ENCODE assay signal across 33 cellular contexts in genomic region chr6:56435326-56435725, GRCh38.
"Had no signal": no experiment of that assay in that cellular context is flagged by ENCODE, and none has a peak within 500 bp of the region (broad histone marks: within the 10 kb centered on the region; RNA-seq: fewer than 3 reads in every experiment).

No MANE protein-coding gene starts in this region.

- H3K27ac Mint-ChIP-seq: activated B cell treated with CpG ODN at 0.5 μM for 24 hours; activated CD4-positive, alpha-beta T cell treated with anti-CD3 and anti-CD28 coated beads, Interleukin-2, amount 10 ng/mL, durations not matched to agents 24 days and 14 days; activated CD8-positive, alpha-beta memory T cell treated with anti-CD3 and anti-CD28 coated beads, Interleukin-2, amount 10 ng/mL, durations not matched to agents 7 days and 5 days; activated naive CD4-positive, alpha-beta T cell treated with anti-CD3 and anti-CD28 coated beads, Interleukin-2, amount 50 U/mL, for 24 hours; activated T-cell treated with anti-CD3 and anti-CD28 coated beads, Interleukin-2, amount 50 U/mL, for 24 hours; activated T-helper 1 cell treated with anti-CD3 and anti-CD28 coated beads, Interleukin-12 subunit alpha, Interleukin-12 subunit beta, Interleukin-2, Interleukin-4 antibody, amounts not matched to agents 30 ng/mL and 10 ng/mL and 1 ng/mL, durations not matched to agents 14 hours and 24 hours and 36 hours; IgD-negative memory B cell; T-helper 17 cell had no signal

- H3K27me3 Mint-ChIP-seq: activated B cell treated with CpG ODN at 0.5 μM for 24 hours; activated CD4-positive, alpha-beta T cell treated with anti-CD3 and anti-CD28 coated beads, Interleukin-2, amount 10 ng/mL, durations not matched to agents 24 days and 14 days; activated CD8-positive, alpha-beta memory T cell treated with anti-CD3 and anti-CD28 coated beads, Interleukin-2, amount 10 ng/mL, durations not matched to agents 7 days and 5 days; activated naive CD4-positive, alpha-beta T cell treated with anti-CD3 and anti-CD28 coated beads, Interleukin-2, amount 50 U/mL, for 24 hours; activated T-cell treated with anti-CD3 and anti-CD28 coated beads, Interleukin-2, amount 50 U/mL, for 24 hours; IgD-negative memory B cell; T-helper 17 cell had no signal

- H3K36me3 ChIP-seq: brain microvascular endothelial cell, cardiac muscle cell, MG63, SJSA1 had no signal

- H3K9me3 ChIP-seq: SJSA1 had no signal

- H3K27me3 ChIP-seq: brain microvascular endothelial cell, MG63, SJSA1 had no signal

- H3K4me1 ChIP-seq: SJSA1 had no signal

- H3K9me3 Mint-ChIP-seq: activated naive CD4-positive, alpha-beta T cell treated with anti-CD3 and anti-CD28 coated beads, Interleukin-2, amount 50 U/mL, for 24 hours; activated T-helper 1 cell treated with anti-CD3 and anti-CD28 coated beads, Interleukin-12 subunit alpha, Interleukin-12 subunit beta, Interleukin-2, Interleukin-4 antibody, amounts not matched to agents 30 ng/mL and 10 ng/mL and 1 ng/mL, durations not matched to agents 14 hours and 24 hours and 36 hours had no signal

- H3K4me1 Mint-ChIP-seq: activated B cell treated with CpG ODN at 0.5 μM for 24 hours; activated CD4-positive, alpha-beta T cell treated with anti-CD3 and anti-CD28 coated beads, Interleukin-2, amount 10 ng/mL, durations not matched to agents 24 days and 14 days; activated CD8-positive, alpha-beta memory T cell treated with anti-CD3 and anti-CD28 coated beads, Interleukin-2, amount 10 ng/mL, durations not matched to agents 7 days and 5 days; activated naive CD4-positive, alpha-beta T cell treated with anti-CD3 and anti-CD28 coated beads, Interleukin-2, amount 50 U/mL, for 24 hours; IgD-negative memory B cell; T-helper 17 cell had no signal

- H3K27ac ChIP-seq: brain microvascular endothelial cell, cardiac muscle cell, RWPE1, SJSA1 had no signal

- ATAC-seq: activated CD8-positive, alpha-beta memory T cell treated with anti-CD3 and anti-CD28 coated beads, Interleukin-2, amount 10 ng/mL, durations not matched to agents 7 days and 5 days; Panc1; T-helper 17 cell had no signal

- H3K4me3 ChIP-seq: cardiac muscle cell, MG63, SJSA1 had no signal

- H3K36me3 Mint-ChIP-seq: activated CD8-positive, alpha-beta memory T cell treated with anti-CD3 and anti-CD28 coated beads, Interleukin-2, amount 10 ng/mL, durations not matched to agents 7 days and 5 days; activated naive CD4-positive, alpha-beta T cell treated with anti-CD3 and anti-CD28 coated beads, Interleukin-2, amount 50 U/mL, for 24 hours; IgD-negative memory B cell had no signal

- H3K4me3 Mint-ChIP-seq: activated B cell treated with CpG ODN at 0.5 μM for 24 hours; activated CD4-positive, alpha-beta T cell treated with anti-CD3 and anti-CD28 coated beads, Interleukin-2, amount 10 ng/mL, durations not matched to agents 24 days and 14 days; activated CD8-positive, alpha-beta memory T cell treated with anti-CD3 and anti-CD28 coated beads, Interleukin-2, amount 10 ng/mL, durations not matched to agents 7 days and 5 days; activated naive CD4-positive, alpha-beta T cell treated with anti-CD3 and anti-CD28 coated beads, Interleukin-2, amount 50 U/mL, for 24 hours; activated T-cell treated with anti-CD3 and anti-CD28 coated beads, Interleukin-2, amount 50 U/mL, for 24 hours; activated T-helper 1 cell treated with anti-CD3 and anti-CD28 coated beads, Interleukin-12 subunit alpha, Interleukin-12 subunit beta, Interleukin-2, Interleukin-4 antibody, amounts not matched to agents 30 ng/mL and 10 ng/mL and 1 ng/mL, durations not matched to agents 14 hours and 24 hours and 36 hours; IgD-negative memory B cell; T-helper 17 cell had no signal

- DNase-seq: activated B cell treated with CpG ODN at 0.5 μM for 24 hours; activated CD4-positive, alpha-beta T cell treated with anti-CD3 and anti-CD28 coated beads for 1 hour; activated CD4-positive, alpha-beta T cell treated with anti-CD3 and anti-CD28 coated beads, Interleukin-2, amount 10 ng/mL, durations not matched to agents 24 days and 14 days; activated CD4-positive, alpha-beta T cell treated with anti-CD3 and anti-CD28 coated beads, Interleukin-2, amount 50 U/mL, for 48 hours; activated CD8-positive, alpha-beta memory T cell treated with anti-CD3 and anti-CD28 coated beads, Interleukin-2, amount 10 ng/mL, durations not matched to agents 7 days and 5 days; activated effector memory CD4-positive, alpha-beta T cell treated with Interleukin-2 at 50 U/mL for 16 hours; activated naive CD4-positive, alpha-beta T cell; activated T-cell treated with anti-CD3 and anti-CD28 coated beads, Interleukin-2, amount 50 U/mL, for 24 hours; amygdala; brain microvascular endothelial cell; KG1; MG63; MV-4-11; NCI-H1092 treated with DMSO at 0.1 percent for 48 hours; NCI-H1417 treated with DMSO at 0.1 percent for 48 hours; NCI-H1694; NCI-H2029; NCI-H2107; NCI-H2171 treated with DMSO at 0.1 percent for 48 hours; NCI-H345; NCI-H510A; NCI-H526 treated with DMSO at 0.1 percent for 48 hours; NCI-H82; SHP77; T-helper 17 cell; T-helper 9 cell had no signal
